ENCODE assay signal across 1 cellular context in genomic region chr7:150977382-150978135, GRCh38.
TF ChIP-seq lines count a peak whose summit lies in the region.

No MANE protein-coding gene starts in this region.

TF ChIP-seq in HEK293, 187 proteins besides CTCF, POLR2A, EP300 and RAD21 (continued from another document):
- TF ChIP-seq ZSCAN4 (tag by site-specific recombination; IDR thresholded peaks at IDR 0.05) (no peak), PATZ1 (tag by site-specific recombination; IDR thresholded peaks at IDR 0.05) (peak; percentile 62), ZFP69B (tag by site-specific recombination; IDR thresholded peaks at IDR 0.05) (peak; percentile 85), ZNF404 (tag by site-specific recombination; IDR thresholded peaks at IDR 0.05) (no peak), ZNF76 (tag by site-specific recombination; IDR thresholded peaks at IDR 0.05; ENCODE audit: borderline replicate concordance, low read depth) (0 out of 2 replicates have a peak, but pooled peaks have one; percentile 22), PRDM2 (tag by site-specific recombination; IDR thresholded peaks at IDR 0.05; ENCODE audit: borderline replicate concordance) (no peak)
